23 cellular contexts compared by ENCODE assay signal in the genomic region with DNA sequence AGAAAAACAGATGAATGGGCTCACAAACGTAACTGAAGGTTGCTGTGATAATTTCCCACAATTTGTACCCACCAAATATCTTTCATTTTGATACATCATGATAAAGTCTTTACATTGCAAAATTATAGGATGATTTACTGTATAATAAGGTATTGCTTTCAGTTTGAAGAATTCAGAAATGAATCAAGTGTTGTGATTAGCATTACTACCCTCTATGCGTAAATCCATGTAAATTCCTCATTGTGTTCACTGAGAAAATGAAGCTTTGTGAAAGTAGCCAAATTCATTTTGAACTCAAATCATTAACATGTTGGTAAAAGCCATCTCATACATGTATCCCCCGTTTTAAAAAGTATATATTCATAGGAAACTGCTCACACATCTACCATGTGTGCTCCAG.
DNase-seq lines count a peak whose midpoint lies in the region; ATAC-seq and TF ChIP-seq lines count a peak whose summit lies in the region.
"Had no signal": no experiment of that assay in that cellular context is flagged by ENCODE, and none has a peak within 500 bp of the region (broad histone marks: within the 10 kb centered on the region; RNA-seq: fewer than 3 reads in every experiment).

No MANE protein-coding gene starts in this region.

- no peaks in the 10 kb centered on the region for H3K79me2 ChIP-seq in hepatocyte

- no peaks in the 10 kb centered on the region for H3K9me3 ChIP-seq in hepatocyte (ENCODE audit: low read depth)
- H3K9me3 ChIP-seq: SK-N-SH, transverse colon had no signal

- no peaks in the 10 kb centered on the region for H3K9me2 ChIP-seq in hepatocyte (replicated peaks; ENCODE audit: insufficient read depth)
- H3K9me2 ChIP-seq: SK-N-SH had no signal

- H3K4me3 Mint-ChIP-seq in stimulated activated naive CD8-positive, alpha-beta T cell treated with anti-CD3 and anti-CD28 coated beads, Interleukin-15, Interleukin-2, amounts not matched to agents 100 ng/mL and 50 ng/mL, for 24 hours = peak overlapping the region; percentile 28
- no peak overlapping the region for H3K4me3 Mint-ChIP-seq in activated B cell treated with CpG ODN at 0.5 μM for 24 hours
- peak overlapping the region; percentile 86 to 87 for H3K4me3 Mint-ChIP-seq in effector memory CD8-positive, alpha-beta T cell
- H3K4me3 Mint-ChIP-seq: CD14-positive monocyte; dendritic cell treated with granulocyte-macrophage colony-stimulating factor and Interleukin-4, amounts not matched to agents 40 ng/mL and 50 ng/mL, for 4 days had no signal

- DNase-seq in stimulated activated naive CD8-positive, alpha-beta T cell treated with anti-CD3 and anti-CD28 coated beads, Interleukin-15, Interleukin-2, amounts not matched to agents 100 U/mL and 50 U/mL, for 24 hours = no peak
- DNase-seq in activated B cell treated with CpG ODN at 0.5 μM for 24 hours (no peak), NCI-H748 (lab: John Stamatoyannopoulos, UW; ENCODE audit: unreplicated experiment) (no peak), hepatocyte (ENCODE audit: low spot score) (no peak), anterior cingulate cortex (lab: John Stamatoyannopoulos, UW) (no peak)
- DNase-seq in effector memory CD8-positive, alpha-beta T cell = no peak
- DNase-seq: activated CD4-positive, CD25-positive, alpha-beta regulatory T cell; activated gamma-delta T cell treated with Interleukin-2 at 50 U/mL for 16 hours; caudate nucleus; NCI-H1105 treated with DMSO at 0.1 percent for 48 hours; NCI-H2081; NCI-H226; NCI-H774; SK-N-SH; transverse colon had no signal

- no peaks in the 10 kb centered on the region for H3K27me3 ChIP-seq in hepatocyte
- H3K27me3 ChIP-seq: transverse colon had no signal

- CTCF ChIA-PET in activated B cell treated with CpG ODN at 0.5 μM for 24 hours (lab: Charles Lee) = no interaction called here

- no peak overlapping the region for H3K4me2 ChIP-seq in hepatocyte
- H3K4me2 ChIP-seq: SK-N-SH had no signal

- no peak overlapping the region for H3K27ac ChIP-seq in hepatocyte
- H3K27ac ChIP-seq: RWPE1 had no signal

- H3K36me3 Mint-ChIP-seq in stimulated activated naive CD8-positive, alpha-beta T cell treated with anti-CD3 and anti-CD28 coated beads, Interleukin-15, Interleukin-2, amounts not matched to agents 100 ng/mL and 50 ng/mL, for 24 hours (ENCODE audit: low read depth) = peaks cover 27% of the 10 kb centered on the region
- peaks cover 35% of the 10 kb centered on the region for H3K36me3 Mint-ChIP-seq in activated B cell treated with CpG ODN at 0.5 μM for 24 hours (ENCODE audit: low read depth)
- peaks cover 22% of the 10 kb centered on the region for H3K36me3 Mint-ChIP-seq in effector memory CD8-positive, alpha-beta T cell (ENCODE audit: insufficient read depth)

- 93% methylated on average over 3 of the region's 3 CpGs for WGBS in hepatocyte (ENCODE audit: low lambda C conversion rate, missing lambda C conversion rate)

- POLR2A ChIA-PET in activated B cell treated with CpG ODN at 0.5 μM for 24 hours (lab: Charles Lee) = no interaction called here

- ATAC-seq in stimulated activated naive CD8-positive, alpha-beta T cell treated with anti-CD3 and anti-CD28 coated beads, Interleukin-15, Interleukin-2, amounts not matched to agents 100 U/mL and 50 U/mL, for 24 hours = no peak
- ATAC-seq in activated B cell treated with CpG ODN at 0.5 μM for 24 hours (ENCODE audit: low read depth) = no peak
- ATAC-seq in effector memory CD8-positive, alpha-beta T cell (replicated peaks) = no peak
- ATAC-seq: K562, sciatic nerve had no signal

- no peaks in the 10 kb centered on the region for H3K36me3 ChIP-seq in hepatocyte (replicated peaks; ENCODE audit: insufficient read depth, low read depth)
- H3K36me3 ChIP-seq: transverse colon had no signal

- intact Hi-C loops in activated B cell treated with CpG ODN at 0.5 μM for 24 hours (cut with micrococcal nuclease) = loop anchor here (10.0 kb wide), 1 partner anchor 798 kb away; a partner anchor contains a TSS

- H3K27ac Mint-ChIP-seq in stimulated activated naive CD8-positive, alpha-beta T cell treated with anti-CD3 and anti-CD28 coated beads, Interleukin-15, Interleukin-2, amounts not matched to agents 100 ng/mL and 50 ng/mL, for 24 hours = peak overlapping the region; percentile 15
- peak overlapping the region; percentile 73 for H3K27ac Mint-ChIP-seq in activated B cell treated with CpG ODN at 0.5 μM for 24 hours
- peak overlapping the region; percentile 95 to 98 for H3K27ac Mint-ChIP-seq in effector memory CD8-positive, alpha-beta T cell
- H3K27ac Mint-ChIP-seq: dendritic cell treated with granulocyte-macrophage colony-stimulating factor and Interleukin-4, amounts not matched to agents 40 ng/mL and 50 ng/mL, for 4 days; progenitor cell of endocrine pancreas had no signal

- H3K27me3 Mint-ChIP-seq in stimulated activated naive CD8-positive, alpha-beta T cell treated with anti-CD3 and anti-CD28 coated beads, Interleukin-15, Interleukin-2, amounts not matched to agents 100 ng/mL and 50 ng/mL, for 24 hours = no peaks in the 10 kb centered on the region
- H3K27me3 Mint-ChIP-seq in activated B cell treated with CpG ODN at 0.5 μM for 24 hours = no peaks in the 10 kb centered on the region
- no peaks in the 10 kb centered on the region for H3K27me3 Mint-ChIP-seq in effector memory CD8-positive, alpha-beta T cell
- H3K27me3 Mint-ChIP-seq: dendritic cell treated with granulocyte-macrophage colony-stimulating factor and Interleukin-4, amounts not matched to agents 40 ng/mL and 50 ng/mL, for 4 days; progenitor cell of endocrine pancreas had no signal

- H4K20me1 ChIP-seq in hepatocyte (ENCODE audit: insufficient read depth, poor library complexity, severe bottlenecking) = no peaks in the 10 kb centered on the region

- H3K4me3 ChIP-seq in hepatocyte = no peak overlapping the region
- H3K4me3 ChIP-seq: K562, lung, transverse colon had no signal

- H3K4me1 ChIP-seq in hepatocyte (ENCODE audit: insufficient read depth) = no peaks in the 10 kb centered on the region
- H3K4me1 ChIP-seq: transverse colon had no signal

- H2AFZ ChIP-seq in hepatocyte = no peak overlapping the region

- H3K9me3 Mint-ChIP-seq in stimulated activated naive CD8-positive, alpha-beta T cell treated with anti-CD3 and anti-CD28 coated beads, Interleukin-15, Interleukin-2, amounts not matched to agents 100 ng/mL and 50 ng/mL, for 24 hours = peaks cover 3% of the 10 kb centered on the region
- H3K9me3 Mint-ChIP-seq in activated B cell treated with CpG ODN at 0.5 μM for 24 hours = peaks cover 3% of the 10 kb centered on the region
- H3K9me3 Mint-ChIP-seq in effector memory CD8-positive, alpha-beta T cell = peaks cover 0 to 3% of the 10 kb centered on the region in 2 donors
- H3K9me3 Mint-ChIP-seq: dendritic cell treated with granulocyte-macrophage colony-stimulating factor and Interleukin-4, amounts not matched to agents 40 ng/mL and 50 ng/mL, for 4 days had no signal

- H3K4me1 Mint-ChIP-seq in stimulated activated naive CD8-positive, alpha-beta T cell treated with anti-CD3 and anti-CD28 coated beads, Interleukin-15, Interleukin-2, amounts not matched to agents 100 ng/mL and 50 ng/mL, for 24 hours (ENCODE audit: low read depth) = peaks cover 81% of the 10 kb centered on the region
- peaks cover 53% of the 10 kb centered on the region for H3K4me1 Mint-ChIP-seq in activated B cell treated with CpG ODN at 0.5 μM for 24 hours
- H3K4me1 Mint-ChIP-seq in effector memory CD8-positive, alpha-beta T cell (ENCODE audit: low read depth in 2 of 2) = peaks cover 37 to 69% of the 10 kb centered on the region in 2 donors
- H3K4me1 Mint-ChIP-seq: CD14-positive monocyte had no signal

- TF ChIP-seq CTCF in activated B cell treated with CpG ODN at 0.5 μM for 24 hours (IDR thresholded peaks at IDR 0.05) = no peak
- TF ChIP-seq CTCF in hepatocyte (IDR thresholded peaks at IDR 0.05; ENCODE audit: poor library complexity) = no peak

Comparison
In these comparisons a context has a peak if more than half of its experiments do, and no peak if none do; other contexts are left out.
1. H3K27ac Mint-ChIP-seq: peak in every context shown above with its lines; median percentile 96 in effector memory CD8-positive, alpha-beta T cell; 73 in activated B cell treated with CpG ODN at 0.5 μM for 24 hours; 15 in stimulated activated naive CD8-positive, alpha-beta T cell treated with anti-CD3 and anti-CD28 coated beads, Interleukin-15, Interleukin-2, amounts not matched to agents 100 ng/mL and 50 ng/mL, for 24 hours.